ENCODE assay signal across 18 cellular contexts in the genomic region with DNA sequence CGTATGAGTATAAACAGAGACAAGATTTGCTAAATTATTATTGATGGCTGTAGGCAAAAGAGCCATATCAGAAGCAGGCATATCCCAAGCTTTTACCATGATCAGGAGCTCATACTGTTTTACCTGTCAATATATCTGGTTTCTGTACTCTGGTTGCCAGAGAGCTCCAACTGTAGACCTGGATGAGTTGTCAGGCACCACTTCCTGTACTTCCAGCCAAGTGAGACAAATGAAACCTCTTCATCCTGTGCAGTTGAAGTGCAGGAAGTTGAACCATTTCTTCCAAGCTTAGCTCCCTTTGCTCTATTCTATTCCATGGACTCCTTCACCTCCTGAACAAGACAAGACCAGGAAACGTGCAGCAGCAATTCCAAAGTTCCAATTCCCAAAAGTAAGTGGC.
"Had no signal": no experiment of that assay in that cellular context is flagged by ENCODE, and none has a peak within 500 bp of the region (broad histone marks: within the 10 kb centered on the region; RNA-seq: fewer than 3 reads in every experiment).

No MANE protein-coding gene starts in this region.

- ATAC-seq: activated naive CD8-positive, alpha-beta T cell treated with anti-CD3 and anti-CD28 coated beads, Interleukin-2, amount 50 U/mL, for 24 hours; activated T-cell treated with anti-CD3 and anti-CD28 coated beads, Interleukin-2, amount 50 U/mL, for 72 hours; left lung; psoas muscle; stimulated activated memory B cell treated with anti-CD40 and anti-IgM and Interleukin-4, amounts not matched to agents 10 μg/mL and 1 μg/mL and 100 μg/mL, for 72 hours had no signal

- H3K27me3 Mint-ChIP-seq: activated naive CD8-positive, alpha-beta T cell treated with anti-CD3 and anti-CD28 coated beads, Interleukin-2, amount 50 U/mL, for 24 hours; stimulated activated memory B cell treated with anti-CD40 and anti-IgM and Interleukin-4, amounts not matched to agents 10 μg/mL and 1 μg/mL and 100 μg/mL, for 72 hours had no signal

- H3K27me3 ChIP-seq: left lung, right lobe of liver, spleen, tibial artery, vagina had no signal

- H3K27ac ChIP-seq: esophagus squamous epithelium, left lung, psoas muscle, spleen, tibial artery, vagina had no signal

- H3K4me3 ChIP-seq: esophagus squamous epithelium, left lung, psoas muscle, right lobe of liver, spleen, tibial artery, vagina had no signal

- H3K9me3 ChIP-seq: esophagus squamous epithelium, left lung, psoas muscle, right lobe of liver, spleen, tibial artery, vagina had no signal

- H3K4me3 Mint-ChIP-seq: activated CD4-positive, alpha-beta memory T cell treated with anti-CD3 and anti-CD28 coated beads, Interleukin-2, amount 10 ng/mL, durations not matched to agents 7 days and 5 days; activated naive CD8-positive, alpha-beta T cell treated with anti-CD3 and anti-CD28 coated beads, Interleukin-2, amount 50 U/mL, for 24 hours; activated T-cell treated with anti-CD3 and anti-CD28 coated beads, Interleukin-2, amount 50 U/mL, for 72 hours; nephron; stimulated activated memory B cell treated with anti-CD40 and anti-IgM and Interleukin-4, amounts not matched to agents 10 μg/mL and 1 μg/mL and 100 μg/mL, for 72 hours; T-helper 2 cell treated with Interferon-gamma antibody and Interleukin-4, amounts not matched to agents 5 μg/mL and 100 μg/mL, for 36 hours had no signal

- H3K36me3 Mint-ChIP-seq: stimulated activated memory B cell treated with anti-CD40 and anti-IgM and Interleukin-4, amounts not matched to agents 10 μg/mL and 1 μg/mL and 100 μg/mL, for 72 hours had no signal

- H3K4me1 ChIP-seq: esophagus squamous epithelium, left lung, psoas muscle, spleen, vagina had no signal

- H3K9me3 Mint-ChIP-seq: activated CD4-positive, alpha-beta memory T cell treated with anti-CD3 and anti-CD28 coated beads, Interleukin-2, amount 10 ng/mL, durations not matched to agents 7 days and 5 days; activated naive CD8-positive, alpha-beta T cell treated with anti-CD3 and anti-CD28 coated beads, Interleukin-2, amount 50 U/mL, for 24 hours; activated T-cell treated with anti-CD3 and anti-CD28 coated beads, Interleukin-2, amount 50 U/mL, for 72 hours; nephron; stimulated activated memory B cell treated with anti-CD40 and anti-IgM and Interleukin-4, amounts not matched to agents 10 μg/mL and 1 μg/mL and 100 μg/mL, for 72 hours; T-helper 2 cell treated with Interferon-gamma antibody and Interleukin-4, amounts not matched to agents 5 μg/mL and 100 μg/mL, for 36 hours had no signal

- DNase-seq: activated CD4-positive, alpha-beta memory T cell treated with anti-CD3 and anti-CD28 coated beads, Interleukin-2, amount 10 ng/mL, durations not matched to agents 7 days and 5 days; activated naive CD8-positive, alpha-beta T cell treated with anti-CD3 and anti-CD28 coated beads, Interleukin-2, amount 50 U/mL, for 24 hours; activated T-cell treated with anti-CD3 and anti-CD28 coated beads, Interleukin-2, amount 50 U/mL, for 72 hours; caudate nucleus; esophagus squamous epithelium; foreskin fibroblast; head of caudate nucleus; left lung; mesenchymal stem cell; psoas muscle; right lobe of liver; spleen; stimulated activated CD4-positive, alpha-beta T cell treated with anti-CD3 and anti-CD28 coated beads, Interleukin-1b, Interleukin-23, amount 100 ng/mL, for 48 hours; tibial artery had no signal

- H3K4me1 Mint-ChIP-seq: activated naive CD8-positive, alpha-beta T cell treated with anti-CD3 and anti-CD28 coated beads, Interleukin-2, amount 50 U/mL, for 24 hours; nephron had no signal

- H3K36me3 ChIP-seq: esophagus squamous epithelium, left lung, right lobe of liver, spleen, tibial artery, vagina had no signal

- H3K27ac Mint-ChIP-seq: activated CD4-positive, alpha-beta memory T cell treated with anti-CD3 and anti-CD28 coated beads, Interleukin-2, amount 10 ng/mL, durations not matched to agents 7 days and 5 days; activated naive CD8-positive, alpha-beta T cell treated with anti-CD3 and anti-CD28 coated beads, Interleukin-2, amount 50 U/mL, for 24 hours; activated T-cell treated with anti-CD3 and anti-CD28 coated beads, Interleukin-2, amount 50 U/mL, for 72 hours; nephron; stimulated activated memory B cell treated with anti-CD40 and anti-IgM and Interleukin-4, amounts not matched to agents 10 μg/mL and 1 μg/mL and 100 μg/mL, for 72 hours; T-helper 2 cell treated with Interferon-gamma antibody and Interleukin-4, amounts not matched to agents 5 μg/mL and 100 μg/mL, for 36 hours had no signal
